28 cellular contexts compared by ENCODE assay signal in the genomic region with DNA sequence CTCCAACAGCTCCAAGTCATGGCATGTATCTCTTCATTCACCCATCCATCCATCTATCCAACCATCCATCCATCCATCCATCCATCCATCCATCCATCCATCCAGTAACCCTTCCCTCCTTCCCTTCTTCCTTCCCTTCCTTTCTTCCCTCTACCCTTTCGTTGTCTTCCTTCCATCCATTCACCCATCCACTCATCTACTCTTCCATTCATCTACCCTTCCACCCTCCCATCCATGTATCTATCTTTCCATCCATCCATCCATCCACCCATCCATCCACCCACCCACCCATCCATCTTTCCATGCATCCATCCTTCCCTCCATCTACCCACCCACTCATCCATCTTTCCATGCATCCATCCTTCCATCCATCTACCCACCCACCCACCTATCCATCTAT.
"Had no signal": no experiment of that assay in that cellular context is flagged by ENCODE, and none has a peak within 500 bp of the region (broad histone marks: within the 10 kb centered on the region; RNA-seq: fewer than 3 reads in every experiment).

No MANE protein-coding gene starts in this region.

- DNase-seq: stimulated activated CD4-positive, alpha-beta T cell treated with anti-CD3 and anti-CD28 coated beads, Interleukin-2, amount 100 ng/mL, for 24 hours; stimulated activated CD4-positive, alpha-beta T cell treated with anti-CD3 and anti-CD28 coated beads, Interleukin-2, amount 100 ng/mL, for 48 hours; stimulated activated CD4-positive, alpha-beta T cell treated with anti-CD3 and anti-CD28 coated beads, Interleukin-4, amount 100 ng/mL, for 1 hour; stimulated activated CD4-positive, alpha-beta T cell treated with anti-CD3 and anti-CD28 coated beads, Interleukin-4, amount 100 ng/mL, for 24 hours; stimulated activated CD4-positive, alpha-beta T cell treated with anti-CD3 and anti-CD28 coated beads, Interleukin-4, amount 100 ng/mL, for 4 hours; stimulated activated CD8-positive, alpha-beta memory T cell treated with anti-CD3 and anti-CD28 coated beads, Interleukin-4, amount 100 ng/mL, for 48 hours; stimulated activated naive B cell treated with anti-CD40 and anti-IgM and Interleukin-4, amounts not matched to agents 10 μg/mL and 1 μg/mL and 100 μg/mL, for 72 hours; stimulated activated naive CD4-positive, alpha-beta T cell; stimulated activated naive CD4-positive, alpha-beta T cell treated with Interleukin-2 at 50 U/mL for 16 hours; stimulated activated naive CD8-positive, alpha-beta T cell treated with anti-CD3 and anti-CD28 coated beads, Interleukin-15, amount 100 ng/mL, for 72 hours; stimulated activated naive CD8-positive, alpha-beta T cell treated with anti-CD3 and anti-CD28 coated beads, Interleukin-15, Interleukin-2, amounts not matched to agents 100 U/mL and 50 U/mL, for 24 hours; stomach; substantia nigra; testis; thyroid gland; tibial artery; transverse colon; trophoblast cell; upper lobe of left lung; upper lobe of right lung; uterus had no signal

- H3K36me3 Mint-ChIP-seq: stimulated activated memory B cell treated with anti-CD40 and anti-IgM and Interleukin-4, amounts not matched to agents 10 μg/mL and 1 μg/mL and 100 μg/mL, for 72 hours; stimulated activated naive B cell treated with anti-CD40 and anti-IgM and Interleukin-4, amounts not matched to agents 10 μg/mL and 1 μg/mL and 100 μg/mL, for 72 hours; type B pancreatic cell had no signal

- H3K27me3 ChIP-seq: stomach, suprapubic skin, testis, thyroid gland, tibial nerve, transverse colon, upper lobe of left lung, upper lobe of right lung, uterus, vagina had no signal

- H3K4me3 ChIP-seq: stomach, suprapubic skin, testis, thoracic aorta, thyroid gland, tibial artery, tibial nerve, transverse colon, upper lobe of left lung, upper lobe of right lung, uterus, vagina had no signal

- ATAC-seq: stimulated activated memory B cell treated with anti-CD40 and anti-IgM and Interleukin-4, amounts not matched to agents 10 μg/mL and 1 μg/mL and 100 μg/mL, for 72 hours; stimulated activated naive B cell treated with anti-CD40 and anti-IgM and Interleukin-4, amounts not matched to agents 10 μg/mL and 1 μg/mL and 100 μg/mL, for 72 hours; stimulated activated naive CD8-positive, alpha-beta T cell treated with anti-CD3 and anti-CD28 coated beads, Interleukin-15, amount 100 ng/mL, for 72 hours; stimulated activated naive CD8-positive, alpha-beta T cell treated with anti-CD3 and anti-CD28 coated beads, Interleukin-15, Interleukin-2, amounts not matched to agents 100 U/mL and 50 U/mL, for 24 hours; upper lobe of right lung had no signal

- H3K9me3 ChIP-seq: stomach, suprapubic skin, testis, thoracic aorta, thyroid gland, tibial artery, transverse colon, upper lobe of left lung, upper lobe of right lung, uterus, vagina had no signal

- H3K4me3 Mint-ChIP-seq: stimulated activated memory B cell treated with anti-CD40 and anti-IgM and Interleukin-4, amounts not matched to agents 10 μg/mL and 1 μg/mL and 100 μg/mL, for 72 hours; stimulated activated naive B cell treated with anti-CD40 and anti-IgM and Interleukin-4, amounts not matched to agents 10 μg/mL and 1 μg/mL and 100 μg/mL, for 72 hours; stimulated activated naive CD8-positive, alpha-beta T cell treated with anti-CD3 and anti-CD28 coated beads, Interleukin-15, amount 100 ng/mL, for 72 hours; stimulated activated naive CD8-positive, alpha-beta T cell treated with anti-CD3 and anti-CD28 coated beads, Interleukin-15, Interleukin-2, amounts not matched to agents 100 ng/mL and 50 ng/mL, for 24 hours; type B pancreatic cell had no signal

- H3K27ac ChIP-seq: stomach, suprapubic skin, testis, thoracic aorta, thyroid gland, tibial artery, tibial nerve, transverse colon, upper lobe of left lung, upper lobe of right lung, uterus, vagina had no signal

- H3K9me3 Mint-ChIP-seq: stimulated activated naive CD8-positive, alpha-beta T cell treated with anti-CD3 and anti-CD28 coated beads, Interleukin-15, amount 100 ng/mL, for 72 hours; stimulated activated naive CD8-positive, alpha-beta T cell treated with anti-CD3 and anti-CD28 coated beads, Interleukin-15, Interleukin-2, amounts not matched to agents 100 ng/mL and 50 ng/mL, for 24 hours; type B pancreatic cell had no signal

- H3K27ac Mint-ChIP-seq: stimulated activated memory B cell treated with anti-CD40 and anti-IgM and Interleukin-4, amounts not matched to agents 10 μg/mL and 1 μg/mL and 100 μg/mL, for 72 hours; stimulated activated naive B cell treated with anti-CD40 and anti-IgM and Interleukin-4, amounts not matched to agents 10 μg/mL and 1 μg/mL and 100 μg/mL, for 72 hours; stimulated activated naive CD8-positive, alpha-beta T cell treated with anti-CD3 and anti-CD28 coated beads, Interleukin-15, amount 100 ng/mL, for 72 hours; stimulated activated naive CD8-positive, alpha-beta T cell treated with anti-CD3 and anti-CD28 coated beads, Interleukin-15, Interleukin-2, amounts not matched to agents 100 ng/mL and 50 ng/mL, for 24 hours; type B pancreatic cell had no signal

- H3K4me1 Mint-ChIP-seq: stimulated activated memory B cell treated with anti-CD40 and anti-IgM and Interleukin-4, amounts not matched to agents 10 μg/mL and 1 μg/mL and 100 μg/mL, for 72 hours; stimulated activated naive B cell treated with anti-CD40 and anti-IgM and Interleukin-4, amounts not matched to agents 10 μg/mL and 1 μg/mL and 100 μg/mL, for 72 hours; stimulated activated naive CD8-positive, alpha-beta T cell treated with anti-CD3 and anti-CD28 coated beads, Interleukin-15, amount 100 ng/mL, for 72 hours had no signal

- H3K36me3 ChIP-seq: stomach, suprapubic skin, thoracic aorta, thyroid gland, tibial artery, tibial nerve, transverse colon, upper lobe of left lung, upper lobe of right lung, uterus, vagina had no signal

- H3K4me1 ChIP-seq: stomach, suprapubic skin, testis, thyroid gland, tibial artery, tibial nerve, transverse colon, upper lobe of left lung, upper lobe of right lung, uterus, vagina had no signal
